ENCODE assay signal across 1 cellular context in the genomic region with DNA sequence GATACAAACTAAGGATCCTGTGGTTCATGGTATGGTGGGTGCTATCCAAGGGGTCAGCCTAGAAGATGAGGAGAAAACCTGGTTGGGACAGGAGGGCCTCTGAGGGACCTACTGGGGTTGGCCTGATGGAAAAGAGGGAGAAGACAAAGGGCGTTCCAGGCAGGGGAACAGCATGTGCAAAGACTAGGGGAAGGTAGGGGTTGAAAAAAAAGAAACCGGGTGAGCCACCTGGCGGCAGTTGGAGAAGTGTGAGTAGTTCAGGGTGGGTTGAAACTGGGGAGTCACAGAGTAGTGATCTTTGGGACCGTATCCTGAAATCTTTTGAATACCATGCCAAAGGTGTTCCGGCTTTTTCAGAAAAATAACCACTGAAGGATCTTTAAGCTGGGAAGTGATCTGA.
TF ChIP-seq lines count a peak whose summit lies in the region.

No MANE protein-coding gene starts in this region.

TF ChIP-seq in GM23338, 12 proteins besides CTCF, POLR2A, EP300 and RAD21 (continued from another document):
- TF ChIP-seq, protein P1, sequence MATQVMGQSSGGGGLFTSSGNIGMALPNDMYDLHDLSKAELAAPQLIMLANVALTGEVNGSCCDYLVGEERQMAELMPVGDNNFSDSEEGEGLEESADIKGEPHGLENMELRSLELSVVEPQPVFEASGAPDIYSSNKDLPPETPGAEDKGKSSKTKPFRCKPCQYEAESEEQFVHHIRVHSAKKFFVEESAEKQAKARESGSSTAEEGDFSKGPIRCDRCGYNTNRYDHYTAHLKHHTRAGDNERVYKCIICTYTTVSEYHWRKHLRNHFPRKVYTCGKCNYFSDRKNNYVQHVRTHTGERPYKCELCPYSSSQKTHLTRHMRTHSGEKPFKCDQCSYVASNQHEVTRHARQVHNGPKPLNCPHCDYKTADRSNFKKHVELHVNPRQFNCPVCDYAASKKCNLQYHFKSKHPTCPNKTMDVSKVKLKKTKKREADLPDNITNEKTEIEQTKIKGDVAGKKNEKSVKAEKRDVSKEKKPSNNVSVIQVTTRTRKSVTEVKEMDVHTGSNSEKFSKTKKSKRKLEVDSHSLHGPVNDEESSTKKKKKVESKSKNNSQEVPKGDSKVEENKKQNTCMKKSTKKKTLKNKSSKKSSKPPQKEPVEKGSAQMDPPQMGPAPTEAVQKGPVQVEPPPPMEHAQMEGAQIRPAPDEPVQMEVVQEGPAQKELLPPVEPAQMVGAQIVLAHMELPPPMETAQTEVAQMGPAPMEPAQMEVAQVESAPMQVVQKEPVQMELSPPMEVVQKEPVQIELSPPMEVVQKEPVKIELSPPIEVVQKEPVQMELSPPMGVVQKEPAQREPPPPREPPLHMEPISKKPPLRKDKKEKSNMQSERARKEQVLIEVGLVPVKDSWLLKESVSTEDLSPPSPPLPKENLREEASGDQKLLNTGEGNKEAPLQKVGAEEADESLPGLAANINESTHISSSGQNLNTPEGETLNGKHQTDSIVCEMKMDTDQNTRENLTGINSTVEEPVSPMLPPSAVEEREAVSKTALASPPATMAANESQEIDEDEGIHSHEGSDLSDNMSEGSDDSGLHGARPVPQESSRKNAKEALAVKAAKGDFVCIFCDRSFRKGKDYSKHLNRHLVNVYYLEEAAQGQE (IDR thresholded peaks at IDR 0.05; ENCODE audit: unreplicated experiment), result no peak
- TF ChIP-seq, protein P2, sequence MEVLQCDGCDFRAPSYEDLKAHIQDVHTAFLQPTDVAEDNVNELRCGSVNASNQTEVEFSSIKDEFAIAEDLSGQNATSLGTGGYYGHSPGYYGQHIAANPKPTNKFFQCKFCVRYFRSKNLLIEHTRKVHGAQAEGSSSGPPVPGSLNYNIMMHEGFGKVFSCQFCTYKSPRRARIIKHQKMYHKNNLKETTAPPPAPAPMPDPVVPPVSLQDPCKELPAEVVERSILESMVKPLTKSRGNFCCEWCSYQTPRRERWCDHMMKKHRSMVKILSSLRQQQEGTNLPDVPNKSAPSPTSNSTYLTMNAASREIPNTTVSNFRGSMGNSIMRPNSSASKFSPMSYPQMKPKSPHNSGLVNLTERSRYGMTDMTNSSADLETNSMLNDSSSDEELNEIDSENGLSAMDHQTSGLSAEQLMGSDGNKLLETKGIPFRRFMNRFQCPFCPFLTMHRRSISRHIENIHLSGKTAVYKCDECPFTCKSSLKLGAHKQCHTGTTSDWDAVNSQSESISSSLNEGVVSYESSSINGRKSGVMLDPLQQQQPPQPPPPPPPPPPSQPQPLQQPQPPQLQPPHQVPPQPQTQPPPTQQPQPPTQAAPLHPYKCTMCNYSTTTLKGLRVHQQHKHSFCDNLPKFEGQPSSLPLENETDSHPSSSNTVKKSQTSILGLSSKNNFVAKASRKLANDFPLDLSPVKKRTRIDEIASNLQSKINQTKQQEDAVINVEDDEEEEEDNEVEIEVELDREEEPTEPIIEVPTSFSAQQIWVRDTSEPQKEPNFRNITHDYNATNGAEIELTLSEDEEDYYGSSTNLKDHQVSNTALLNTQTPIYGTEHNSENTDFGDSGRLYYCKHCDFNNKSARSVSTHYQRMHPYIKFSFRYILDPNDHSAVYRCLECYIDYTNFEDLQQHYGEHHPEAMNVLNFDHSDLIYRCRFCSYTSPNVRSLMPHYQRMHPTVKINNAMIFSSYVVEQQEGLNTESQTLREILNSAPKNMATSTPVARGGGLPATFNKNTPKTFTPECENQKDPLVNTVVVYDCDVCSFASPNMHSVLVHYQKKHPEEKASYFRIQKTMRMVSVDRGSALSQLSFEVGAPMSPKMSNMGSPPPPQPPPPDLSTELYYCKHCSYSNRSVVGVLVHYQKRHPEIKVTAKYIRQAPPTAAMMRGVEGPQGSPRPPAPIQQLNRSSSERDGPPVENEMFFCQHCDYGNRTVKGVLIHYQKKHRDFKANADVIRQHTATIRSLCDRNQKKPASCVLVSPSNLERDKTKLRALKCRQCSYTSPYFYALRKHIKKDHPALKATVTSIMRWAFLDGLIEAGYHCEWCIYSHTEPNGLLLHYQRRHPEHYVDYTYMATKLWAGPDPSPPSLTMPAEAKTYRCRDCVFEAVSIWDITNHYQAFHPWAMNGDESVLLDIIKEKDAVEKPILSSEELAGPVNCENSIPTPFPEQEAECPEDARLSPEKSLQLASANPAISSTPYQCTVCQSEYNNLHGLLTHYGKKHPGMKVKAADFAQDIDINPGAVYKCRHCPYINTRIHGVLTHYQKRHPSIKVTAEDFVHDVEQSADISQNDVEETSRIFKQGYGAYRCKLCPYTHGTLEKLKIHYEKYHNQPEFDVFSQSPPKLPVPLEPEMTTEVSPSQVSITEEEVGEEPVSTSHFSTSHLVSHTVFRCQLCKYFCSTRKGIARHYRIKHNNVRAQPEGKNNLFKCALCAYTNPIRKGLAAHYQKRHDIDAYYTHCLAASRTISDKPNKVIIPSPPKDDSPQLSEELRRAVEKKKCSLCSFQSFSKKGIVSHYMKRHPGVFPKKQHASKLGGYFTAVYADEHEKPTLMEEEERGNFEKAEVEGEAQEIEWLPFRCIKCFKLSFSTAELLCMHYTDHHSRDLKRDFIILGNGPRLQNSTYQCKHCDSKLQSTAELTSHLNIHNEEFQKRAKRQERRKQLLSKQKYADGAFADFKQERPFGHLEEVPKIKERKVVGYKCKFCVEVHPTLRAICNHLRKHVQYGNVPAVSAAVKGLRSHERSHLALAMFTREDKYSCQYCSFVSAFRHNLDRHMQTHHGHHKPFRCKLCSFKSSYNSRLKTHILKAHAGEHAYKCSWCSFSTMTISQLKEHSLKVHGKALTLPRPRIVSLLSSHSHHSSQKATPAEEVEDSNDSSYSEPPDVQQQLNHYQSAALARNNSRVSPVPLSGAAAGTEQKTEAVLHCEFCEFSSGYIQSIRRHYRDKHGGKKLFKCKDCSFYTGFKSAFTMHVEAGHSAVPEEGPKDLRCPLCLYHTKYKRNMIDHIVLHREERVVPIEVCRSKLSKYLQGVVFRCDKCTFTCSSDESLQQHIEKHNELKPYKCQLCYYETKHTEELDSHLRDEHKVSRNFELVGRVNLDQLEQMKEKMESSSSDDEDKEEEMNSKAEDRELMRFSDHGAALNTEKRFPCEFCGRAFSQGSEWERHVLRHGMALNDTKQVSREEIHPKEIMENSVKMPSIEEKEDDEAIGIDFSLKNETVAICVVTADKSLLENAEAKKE (CRISPR knock-in tag; IDR thresholded peaks at IDR 0.05), result no peak
- TF ChIP-seq ZNF114 (CRISPR knock-in tag; IDR thresholded peaks at IDR 0.05), result no peak
- no peak for TF ChIP-seq JUNB (IDR thresholded peaks at IDR 0.05; ENCODE audit: unreplicated experiment)
- TF ChIP-seq, protein P3, sequence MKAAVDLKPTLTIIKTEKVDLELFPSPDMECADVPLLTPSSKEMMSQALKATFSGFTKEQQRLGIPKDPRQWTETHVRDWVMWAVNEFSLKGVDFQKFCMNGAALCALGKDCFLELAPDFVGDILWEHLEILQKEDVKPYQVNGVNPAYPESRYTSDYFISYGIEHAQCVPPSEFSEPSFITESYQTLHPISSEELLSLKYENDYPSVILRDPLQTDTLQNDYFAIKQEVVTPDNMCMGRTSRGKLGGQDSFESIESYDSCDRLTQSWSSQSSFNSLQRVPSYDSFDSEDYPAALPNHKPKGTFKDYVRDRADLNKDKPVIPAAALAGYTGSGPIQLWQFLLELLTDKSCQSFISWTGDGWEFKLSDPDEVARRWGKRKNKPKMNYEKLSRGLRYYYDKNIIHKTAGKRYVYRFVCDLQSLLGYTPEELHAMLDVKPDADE (IDR thresholded peaks at IDR 0.05), result no peak
- no peak for TF ChIP-seq EZH2phosphoT487 (IDR thresholded peaks at IDR 0.05; ENCODE audit: unreplicated experiment)
- TF ChIP-seq CREB1 (CRISPR knock-in tag; IDR thresholded peaks at IDR 0.05; ENCODE audit: low read depth), result no peak
